In genomic region chr6:142440603-142441293, GRCh38 we compare ENCODE assay signal across 23 cellular contexts.
"Had no signal": no experiment of that assay in that cellular context is flagged by ENCODE, and none has a peak within 500 bp of the region (broad histone marks: within the 10 kb centered on the region; RNA-seq: fewer than 3 reads in every experiment).

No MANE protein-coding gene starts in this region.

- H3K4me3 Mint-ChIP-seq: activated B cell treated with CpG ODN at 0.5 μM for 24 hours; activated CD4-positive, alpha-beta memory T cell treated with anti-CD3 and anti-CD28 coated beads for 36 hours; activated T-helper 1 cell treated with anti-CD3 and anti-CD28 coated beads, Interleukin-12 subunit alpha, Interleukin-12 subunit beta, Interleukin-2, Interleukin-4 antibody, amounts not matched to agents 30 ng/mL and 10 ng/mL and 1 ng/mL, durations not matched to agents 14 hours and 24 hours and 36 hours; dendritic cell treated with granulocyte-macrophage colony-stimulating factor and Interleukin-4, amounts not matched to agents 40 ng/mL and 50 ng/mL, for 4 days; nephron; stimulated activated naive CD8-positive, alpha-beta T cell treated with anti-CD3 and anti-CD28 coated beads, Interleukin-15, amount 100 ng/mL, for 72 hours; T-helper 2 cell treated with Interferon-gamma antibody and Interleukin-4, amounts not matched to agents 5 μg/mL and 100 μg/mL, for 36 hours; type B pancreatic cell had no signal

- H3K9me3 Mint-ChIP-seq: activated B cell treated with CpG ODN at 0.5 μM for 24 hours; activated CD4-positive, alpha-beta memory T cell treated with anti-CD3 and anti-CD28 coated beads for 36 hours; activated naive CD4-positive, alpha-beta T cell treated with anti-CD3 and anti-CD28 coated beads, Interleukin-2, amount 50 U/mL, for 72 hours; activated T-helper 1 cell treated with anti-CD3 and anti-CD28 coated beads, Interleukin-12 subunit alpha, Interleukin-12 subunit beta, Interleukin-2, Interleukin-4 antibody, amounts not matched to agents 30 ng/mL and 10 ng/mL and 1 ng/mL, durations not matched to agents 14 hours and 24 hours and 36 hours; dendritic cell treated with granulocyte-macrophage colony-stimulating factor and Interleukin-4, amounts not matched to agents 40 ng/mL and 50 ng/mL, for 4 days; nephron; stimulated activated naive CD8-positive, alpha-beta T cell treated with anti-CD3 and anti-CD28 coated beads, Interleukin-15, amount 100 ng/mL, for 72 hours; T-helper 2 cell treated with Interferon-gamma antibody and Interleukin-4, amounts not matched to agents 5 μg/mL and 100 μg/mL, for 36 hours; type B pancreatic cell had no signal

- H3K36me3 Mint-ChIP-seq: activated CD4-positive, alpha-beta memory T cell treated with anti-CD3 and anti-CD28 coated beads for 36 hours; activated naive CD4-positive, alpha-beta T cell treated with anti-CD3 and anti-CD28 coated beads, Interleukin-2, amount 50 U/mL, for 72 hours had no signal

- H3K27me3 ChIP-seq: adrenal gland, esophagus squamous epithelium, right atrium auricular region had no signal

- DNase-seq: activated B cell treated with CpG ODN at 0.5 μM for 24 hours; activated CD4-positive, alpha-beta memory T cell treated with anti-CD3 and anti-CD28 coated beads for 36 hours; activated CD4-positive, alpha-beta T cell treated with anti-CD3 and anti-CD28 coated beads for 4 hours; activated gamma-delta T cell treated with Interleukin-2 at 50 U/mL for 16 hours; activated T-cell treated with anti-CD3 and anti-CD28 coated beads for 4 hours; adrenal gland; effector CD8-positive, alpha-beta T cell; esophagus squamous epithelium; kidney; midbrain; stimulated activated CD4-positive, alpha-beta T cell treated with anti-CD3 and anti-CD28 coated beads, Interleukin-2, amount 100 ng/mL, for 48 hours; stimulated activated naive CD8-positive, alpha-beta T cell treated with anti-CD3 and anti-CD28 coated beads, Interleukin-15, amount 100 ng/mL, for 72 hours had no signal

- H3K27ac Mint-ChIP-seq: activated B cell treated with CpG ODN at 0.5 μM for 24 hours; activated CD4-positive, alpha-beta memory T cell treated with anti-CD3 and anti-CD28 coated beads for 36 hours; activated naive CD4-positive, alpha-beta T cell treated with anti-CD3 and anti-CD28 coated beads, Interleukin-2, amount 50 U/mL, for 72 hours; activated T-helper 1 cell treated with anti-CD3 and anti-CD28 coated beads, Interleukin-12 subunit alpha, Interleukin-12 subunit beta, Interleukin-2, Interleukin-4 antibody, amounts not matched to agents 30 ng/mL and 10 ng/mL and 1 ng/mL, durations not matched to agents 14 hours and 24 hours and 36 hours; dendritic cell treated with granulocyte-macrophage colony-stimulating factor and Interleukin-4, amounts not matched to agents 40 ng/mL and 50 ng/mL, for 4 days; stimulated activated naive CD8-positive, alpha-beta T cell treated with anti-CD3 and anti-CD28 coated beads, Interleukin-15, amount 100 ng/mL, for 72 hours; T-helper 2 cell treated with Interferon-gamma antibody and Interleukin-4, amounts not matched to agents 5 μg/mL and 100 μg/mL, for 36 hours; type B pancreatic cell had no signal

- H3K4me1 Mint-ChIP-seq: activated B cell treated with CpG ODN at 0.5 μM for 24 hours; stimulated activated naive CD8-positive, alpha-beta T cell treated with anti-CD3 and anti-CD28 coated beads, Interleukin-15, amount 100 ng/mL, for 72 hours had no signal

- H3K27ac ChIP-seq: adrenal gland, esophagus squamous epithelium, prostate gland, right atrium auricular region, skin epidermis had no signal

- H3K4me1 ChIP-seq: adrenal gland, esophagus squamous epithelium, prostate gland, right atrium auricular region had no signal

- H3K27me3 Mint-ChIP-seq: dendritic cell treated with granulocyte-macrophage colony-stimulating factor and Interleukin-4, amounts not matched to agents 40 ng/mL and 50 ng/mL, for 4 days; stimulated activated naive CD8-positive, alpha-beta T cell treated with anti-CD3 and anti-CD28 coated beads, Interleukin-15, amount 100 ng/mL, for 72 hours; type B pancreatic cell had no signal

- H3K36me3 ChIP-seq: adrenal gland, prostate gland, right atrium auricular region had no signal

- H3K9me3 ChIP-seq: adrenal gland, esophagus squamous epithelium, prostate gland, right atrium auricular region had no signal

- ATAC-seq: activated naive CD4-positive, alpha-beta T cell treated with anti-CD3 and anti-CD28 coated beads, Interleukin-2, amount 50 U/mL, for 72 hours; left lobe of liver; stimulated activated naive CD8-positive, alpha-beta T cell treated with anti-CD3 and anti-CD28 coated beads, Interleukin-15, amount 100 ng/mL, for 72 hours had no signal

- H3K4me3 ChIP-seq: adrenal gland, esophagus squamous epithelium, lung, prostate gland, right atrium auricular region, skin epidermis had no signal
